Comparison of ENCODE assay signal across 20 cellular contexts in genomic region chr2:236762628-236763027, GRCh38.
"Had no signal": no experiment of that assay in that cellular context is flagged by ENCODE, and none has a peak within 500 bp of the region (broad histone marks: within the 10 kb centered on the region; RNA-seq: fewer than 3 reads in every experiment).

No MANE protein-coding gene starts in this region.

- H3K4me2 ChIP-seq: hepatocyte had no signal

- H3K4me3 ChIP-seq: coronary artery, hepatocyte, psoas muscle, spleen, thoracic aorta had no signal

- H3K36me3 ChIP-seq: spleen, thoracic aorta had no signal

- H3K4me1 ChIP-seq: parathyroid adenoma, psoas muscle, spleen had no signal

- H3K27ac ChIP-seq: coronary artery, hepatocyte, parathyroid adenoma, psoas muscle, spleen, thoracic aorta had no signal

- H3K9me3 ChIP-seq: psoas muscle, spleen, thoracic aorta had no signal

- ATAC-seq: left colon; naive thymus-derived CD4-positive, alpha-beta T cell; psoas muscle; sciatic nerve; stimulated activated memory B cell treated with anti-CD40 and anti-IgM and Interleukin-4, amounts not matched to agents 10 μg/mL and 1 μg/mL and 100 μg/mL, for 72 hours; stimulated activated naive CD8-positive, alpha-beta T cell treated with anti-CD3 and anti-CD28 coated beads, Interleukin-15, amount 100 ng/mL, for 72 hours had no signal

- DNase-seq: effector CD4-positive, alpha-beta T cell; head of caudate nucleus; kidney; left colon; naive thymus-derived CD4-positive, alpha-beta T cell; nephron progenitor cell; psoas muscle; retina; spleen; stimulated activated CD4-positive, alpha-beta T cell treated with anti-CD3 and anti-CD28 coated beads, Interleukin-15, amount 100 ng/mL, for 24 hours; stimulated activated CD4-positive, alpha-beta T cell treated with anti-CD3 and anti-CD28 coated beads, Interleukin-1b, Interleukin-23, amount 100 ng/mL, for 48 hours; stimulated activated CD4-positive, alpha-beta T cell treated with anti-CD3 and anti-CD28 coated beads, Interleukin-4, amount 100 ng/mL, for 24 hours; stimulated activated naive CD8-positive, alpha-beta T cell treated with anti-CD3 and anti-CD28 coated beads, Interleukin-15, amount 100 ng/mL, for 72 hours; substantia nigra had no signal

- H3K9ac ChIP-seq: parathyroid adenoma had no signal

- H2AFZ ChIP-seq: hepatocyte, parathyroid adenoma had no signal

- H3K79me2 ChIP-seq: hepatocyte, parathyroid adenoma had no signal

- H3K27me3 ChIP-seq: hepatocyte, spleen had no signal
